In genomic region chr5:111225926-111226325, GRCh38 we compare ENCODE assay signal across 12 cellular contexts. TPM values are rescaled to one million over a fixed set of nuclear protein-coding genes. Genes with fewer than 3 reads are reported as not detected.
DNase-seq lines count a peak whose midpoint lies in the region; ATAC-seq and TF ChIP-seq lines count a peak whose summit lies in the region.
"Had no signal": no experiment of that assay in that cellular context is flagged by ENCODE, and none has a peak within 500 bp of the region (broad histone marks: within the 10 kb centered on the region; RNA-seq: fewer than 3 reads in every experiment).

No MANE protein-coding gene starts in this region.

- TF ChIP-seq EP300 in ovary (IDR thresholded peaks at IDR 0.05), result no peak

- H3K9me3 Mint-ChIP-seq in CD8-positive, alpha-beta memory T cell, result no peaks in the 10 kb centered on the region

- TF ChIP-seq CTCF in ovary (IDR thresholded peaks at IDR 0.05) (no peak), prostate gland (IDR thresholded peaks at IDR 0.05) (no peak)

- POLR2A ChIA-PET in CD8-positive, alpha-beta memory T cell (lab: Charles Lee), result interaction anchor here (0.7 to 1.4 kb wide), 2 partner anchors 10 to 159 kb away, joined by 3 to 6 read pairs; no protein-coding TSS in a partner anchor

- peaks cover 3 to 51% (median 10%) of the 10 kb centered on the region in 3 donors for H3K36me3 Mint-ChIP-seq in CD8-positive, alpha-beta memory T cell

- intact Hi-C loops in ovary (cut with DNase I) (no loop called here), prostate gland (cut with DNase I) (no loop called here)

- peak overlapping the region; percentile 52 for H3K27ac ChIP-seq in CD8-positive, alpha-beta memory T cell (ENCODE audit: low read depth, low read length)
- H3K27ac ChIP-seq in KOPT-K1 (ENCODE audit: low read depth, low read length, poor library complexity, severe bottlenecking) (peak overlapping the region; percentile 93), ovary (no peak overlapping the region), prostate gland (no peak overlapping the region)
- peak overlapping the region; percentile 93 for H3K27ac ChIP-seq in effector memory CD4-positive, alpha-beta T cell (ENCODE audit: insufficient read depth, low read length, poor library complexity, severe bottlenecking)
- H3K27ac ChIP-seq: C4-2B had no signal

- peaks cover 56 to 59% (median 56%) of the 10 kb centered on the region in 3 donors for H3K4me1 Mint-ChIP-seq in CD8-positive, alpha-beta memory T cell

- H3K27ac Mint-ChIP-seq in CD8-positive, alpha-beta memory T cell, result peak overlapping the region; percentile 63 to 98 (median 93)

- H3K36me3 ChIP-seq in CD8-positive, alpha-beta memory T cell (ENCODE audit: insufficient read depth, low read length), result no peaks in the 10 kb centered on the region
- H3K36me3 ChIP-seq in KOPT-K1 (ENCODE audit: insufficient read depth, low read length), result no peaks in the 10 kb centered on the region
- no peaks in the 10 kb centered on the region for H3K36me3 ChIP-seq in effector memory CD4-positive, alpha-beta T cell (ENCODE audit: control insufficient read depth, insufficient read depth, low read length)
- H3K36me3 ChIP-seq in ovary, result no peaks in the 10 kb centered on the region
- H3K36me3 ChIP-seq in prostate gland, result no peaks in the 10 kb centered on the region

- no peaks in the 10 kb centered on the region for H3K9me3 ChIP-seq in CD8-positive, alpha-beta memory T cell (ENCODE audit: low read length)
- H3K9me3 ChIP-seq in KOPT-K1 (ENCODE audit: insufficient read depth, low read length, poor library complexity, severe bottlenecking) (no peaks in the 10 kb centered on the region), ovary (no peaks in the 10 kb centered on the region), prostate gland (no peaks in the 10 kb centered on the region)
- no peaks in the 10 kb centered on the region for H3K9me3 ChIP-seq in effector memory CD4-positive, alpha-beta T cell (ENCODE audit: control insufficient read depth, low read length)

- TF ChIP-seq POLR2A in ovary (IDR thresholded peaks at IDR 0.05) (no peak), prostate gland (IDR thresholded peaks at IDR 0.05) (no peak)

- H3K4me3 Mint-ChIP-seq in CD8-positive, alpha-beta memory T cell, result peak overlapping the region; percentile 89 to 98 (median 98)

- DNase-seq in CD8-positive, alpha-beta memory T cell, result peak in 1 of 5 donors; percentile 45
- DNase-seq in effector memory CD4-positive, alpha-beta T cell, result no peak
- DNase-seq in NCI-H1436 treated with DMSO at 0.1 percent for 48 hours (lab: John Stamatoyannopoulos, UW), result no peak
- DNase-seq in ovary, result no peak
- no peak for DNase-seq in prostate gland (ENCODE audit: low spot score)
- DNase-seq: activated CD8-positive, alpha-beta memory T cell treated with anti-CD3 and anti-CD28 coated beads, Interleukin-2, amount 50 U/mL, for 4 hours; central memory CD4-positive, alpha-beta T cell; occipital lobe had no signal

- peaks cover 34% of the 10 kb centered on the region for H3K4me1 ChIP-seq in CD8-positive, alpha-beta memory T cell (ENCODE audit: insufficient read depth, low read length)
- H3K4me1 ChIP-seq in effector memory CD4-positive, alpha-beta T cell (ENCODE audit: control insufficient read depth, insufficient read depth, low read length, poor library complexity, severe bottlenecking), result peaks cover 40% of the 10 kb centered on the region
- peaks cover 2% of the 10 kb centered on the region for H3K4me1 ChIP-seq in ovary (ENCODE audit: insufficient read depth)
- no peaks in the 10 kb centered on the region for H3K4me1 ChIP-seq in prostate gland (replicated peaks)

- peak overlapping the region; percentile 85 for H3K4me3 ChIP-seq in CD8-positive, alpha-beta memory T cell (ENCODE audit: low read length)
- peak overlapping the region; percentile 92 for H3K4me3 ChIP-seq in effector memory CD4-positive, alpha-beta T cell (ENCODE audit: insufficient read depth, low read depth, low read length, poor library complexity, severe bottlenecking)
- H3K4me3 ChIP-seq in ovary (no peak overlapping the region), prostate gland (no peak overlapping the region)

- H3K27me3 Mint-ChIP-seq in CD8-positive, alpha-beta memory T cell, result no peaks in the 10 kb centered on the region

- CTCF ChIA-PET in CD8-positive, alpha-beta memory T cell (lab: Charles Lee), result interaction anchor here (1.6 to 2.2 kb wide), 2 partner anchors 21 to 52 kb away, joined by 6 read pairs; no protein-coding TSS in a partner anchor

- 87 to 92% (median 89%) methylated on average over 4 of the region's 4 CpGs for WGBS in ovary, 3 donors
- WGBS in prostate gland, result 86% methylated on average over 4 of the region's 4 CpGs

- ATAC-seq in GM18861 (IDR thresholded peaks at IDR 0.05; ENCODE audit: unreplicated experiment) (peak; percentile 35), GM18909 (IDR thresholded peaks at IDR 0.05; ENCODE audit: poor library complexity, unreplicated experiment) (no peak)

- H3K27me3 ChIP-seq in CD8-positive, alpha-beta memory T cell (ENCODE audit: insufficient read depth, low read length, poor library complexity, severe bottlenecking), result no peaks in the 10 kb centered on the region
- H3K27me3 ChIP-seq in effector memory CD4-positive, alpha-beta T cell (replicated peaks; ENCODE audit: control insufficient read depth, insufficient read depth, low read length, poor library complexity, severe bottlenecking), result no peaks in the 10 kb centered on the region
- H3K27me3 ChIP-seq in ovary (no peaks in the 10 kb centered on the region), prostate gland (replicated peaks; ENCODE audit: insufficient read depth) (peaks cover 5% of the 10 kb centered on the region)

RNA-seq across cellular contexts. Expression of gene CAMK4, which starts 1.7 kb away (rescaled TPM):
- 10 to 100 TPM; 57.4 to 68.7 TPM for total RNA-seq in CD8-positive, alpha-beta memory T cell
- 84.5 TPM for polyA plus RNA-seq in CD8-positive, alpha-beta memory T cell
- total RNA-seq in ovary (1 to 10 TPM in 5 of 7 donors, under 1 TPM in 2; 0.36 to 5.0 (median 1.7) TPM), prostate gland (10 to 100 TPM in 1 of 2 donors, 1 to 10 TPM in 1; 6.7 to 14.0 TPM)
- 1 to 10 TPM in 1 of 2 donors, under 1 TPM in 1; 0.58 to 1.0 TPM for polyA plus RNA-seq in ovary

Comparison
In these comparisons a context has a peak if more than half of its experiments do, and no peak if none do; other contexts are left out.
1. H3K27ac ChIP-seq: peak in CD8-positive, alpha-beta memory T cell (single experiment), KOPT-K1 (single experiment) and effector memory CD4-positive, alpha-beta T cell (single experiment); none in ovary (0 of 2) and prostate gland (0 of 2).
2. H3K4me3 ChIP-seq: peak in CD8-positive, alpha-beta memory T cell (single experiment) and effector memory CD4-positive, alpha-beta T cell (single experiment); none in ovary (single experiment) and prostate gland (0 of 2).